In the genomic region with DNA sequence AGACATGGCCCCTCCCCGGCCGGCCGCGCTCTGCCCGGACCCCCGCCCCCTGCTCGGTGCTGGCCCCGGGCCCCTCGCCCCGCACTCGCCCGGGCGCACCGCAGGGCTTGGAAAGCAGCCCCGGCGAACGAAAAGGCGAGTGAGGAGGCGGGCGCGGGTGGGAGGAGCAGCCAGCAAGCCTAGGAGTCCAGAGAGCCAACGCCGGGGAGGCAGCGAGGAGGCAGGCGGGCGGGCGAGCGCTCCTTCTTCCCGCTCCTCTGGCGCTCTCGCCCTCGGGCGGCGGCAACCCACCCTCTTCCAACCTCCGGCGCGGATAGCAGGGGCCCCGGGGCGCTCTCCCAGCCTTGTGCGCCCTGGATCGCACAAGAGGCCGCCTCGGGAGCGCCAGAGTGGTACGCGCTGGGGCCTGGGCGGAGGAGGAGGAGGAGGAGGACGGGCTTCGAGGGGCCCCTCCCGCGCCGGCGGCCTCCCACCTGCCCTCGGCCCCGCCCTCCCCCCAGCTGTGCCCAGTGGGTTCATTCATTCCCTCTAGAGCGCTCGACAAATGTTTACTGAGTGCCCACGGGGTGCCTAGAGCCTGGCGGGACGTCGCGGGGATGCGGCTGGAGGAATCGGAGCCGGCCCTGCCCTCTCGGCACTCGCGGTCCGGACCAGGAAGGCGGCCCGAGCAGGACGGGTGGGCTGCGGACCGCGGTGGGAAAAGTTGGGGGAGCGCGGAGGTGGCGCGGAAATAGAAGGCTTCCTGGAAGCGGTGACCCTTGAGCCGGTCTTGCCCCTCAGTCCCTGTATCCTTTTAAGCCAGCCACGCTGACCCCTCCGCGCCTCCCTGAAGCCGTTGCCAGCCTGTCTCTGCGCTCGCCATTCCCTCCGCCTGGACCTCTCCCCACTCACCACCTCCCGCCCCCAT, we compare ENCODE assay signal across 1 cellular context.
TF ChIP-seq lines count a peak whose summit lies in the region.

A gene (minus strand): TSS at position 391 of the 907 bp plus-strand sequence. CDS start 519 bp downstream, outside the sequence.

TF ChIP-seq in HEK293, 187 proteins besides CTCF, POLR2A, EP300 and RAD21 (continued from another document and continues in another):
- TF ChIP-seq, protein P1, sequence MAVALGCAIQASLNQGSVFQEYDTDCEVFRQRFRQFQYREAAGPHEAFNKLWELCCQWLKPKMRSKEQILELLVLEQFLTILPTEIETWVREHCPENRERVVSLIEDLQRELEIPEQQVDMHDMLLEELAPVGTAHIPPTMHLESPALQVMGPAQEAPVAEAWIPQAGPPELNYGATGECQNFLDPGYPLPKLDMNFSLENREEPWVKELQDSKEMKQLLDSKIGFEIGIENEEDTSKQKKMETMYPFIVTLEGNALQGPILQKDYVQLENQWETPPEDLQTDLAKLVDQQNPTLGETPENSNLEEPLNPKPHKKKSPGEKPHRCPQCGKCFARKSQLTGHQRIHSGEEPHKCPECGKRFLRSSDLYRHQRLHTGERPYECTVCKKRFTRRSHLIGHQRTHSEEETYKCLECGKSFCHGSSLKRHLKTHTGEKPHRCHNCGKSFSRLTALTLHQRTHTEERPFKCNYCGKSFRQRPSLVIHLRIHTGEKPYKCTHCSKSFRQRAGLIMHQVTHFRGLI (tag by site-specific recombination; IDR thresholded peaks at IDR 0.05), result peak; percentile 25; the same call in 1 of the 2 replicates
- TF ChIP-seq ZBTB1 (tag by site-specific recombination; IDR thresholded peaks at IDR 0.05) (0 out of 2 replicates have a peak, but pooled peaks have one; percentile 7), ZNF624 (tag by site-specific recombination; IDR thresholded peaks at IDR 0.05) (no peak), ZNF600 (tag by site-specific recombination; IDR thresholded peaks at IDR 0.05) (peak; percentile 90), RBAK (tag by site-specific recombination; IDR thresholded peaks at IDR 0.05) (no peak), ZNF747 (tag by site-specific recombination; IDR thresholded peaks at IDR 0.05) (no peak), ZNF529 (tag by site-specific recombination; IDR thresholded peaks at IDR 0.05; ENCODE audit: insufficient replicate concordance) (no peak), ZXDB (tag by site-specific recombination; IDR thresholded peaks at IDR 0.05) (peak; percentile 69), KLF8 (tag by site-specific recombination; IDR thresholded peaks at IDR 0.05) (peak; percentile 82; the same call in 1 of the 2 replicates), ZNF561 (tag by site-specific recombination; IDR thresholded peaks at IDR 0.05; ENCODE audit: borderline replicate concordance) (peak; percentile 74), ZNF211 (tag by site-specific recombination; IDR thresholded peaks at IDR 0.05; ENCODE audit: low read depth) (no peak), ZNF24 (tag by site-specific recombination; IDR thresholded peaks at IDR 0.05) (peak; percentile 99), ZNF548 (tag by site-specific recombination; IDR thresholded peaks at IDR 0.05) (no peak), EGR2 (tag by site-specific recombination; IDR thresholded peaks at IDR 0.05; ENCODE audit: low read depth) (peak; percentile 94), ZNF37A (tag by site-specific recombination; IDR thresholded peaks at IDR 0.05) (no peak), ZNF10 (tag by site-specific recombination; IDR thresholded peaks at IDR 0.05) (no peak), ZNF629 (tag by site-specific recombination; IDR thresholded peaks at IDR 0.05) (peak; percentile 28; the same call in 1 of the 2 replicates), ZNF202 (tag by site-specific recombination; IDR thresholded peaks at IDR 0.05; ENCODE audit: borderline replicate concordance) (no peak), ZNF560 (tag by site-specific recombination; IDR thresholded peaks at IDR 0.05; ENCODE audit: borderline replicate concordance) (no peak), OVOL3 (tag by site-specific recombination; IDR thresholded peaks at IDR 0.05) (no peak)
- TF ChIP-seq, protein P2, sequence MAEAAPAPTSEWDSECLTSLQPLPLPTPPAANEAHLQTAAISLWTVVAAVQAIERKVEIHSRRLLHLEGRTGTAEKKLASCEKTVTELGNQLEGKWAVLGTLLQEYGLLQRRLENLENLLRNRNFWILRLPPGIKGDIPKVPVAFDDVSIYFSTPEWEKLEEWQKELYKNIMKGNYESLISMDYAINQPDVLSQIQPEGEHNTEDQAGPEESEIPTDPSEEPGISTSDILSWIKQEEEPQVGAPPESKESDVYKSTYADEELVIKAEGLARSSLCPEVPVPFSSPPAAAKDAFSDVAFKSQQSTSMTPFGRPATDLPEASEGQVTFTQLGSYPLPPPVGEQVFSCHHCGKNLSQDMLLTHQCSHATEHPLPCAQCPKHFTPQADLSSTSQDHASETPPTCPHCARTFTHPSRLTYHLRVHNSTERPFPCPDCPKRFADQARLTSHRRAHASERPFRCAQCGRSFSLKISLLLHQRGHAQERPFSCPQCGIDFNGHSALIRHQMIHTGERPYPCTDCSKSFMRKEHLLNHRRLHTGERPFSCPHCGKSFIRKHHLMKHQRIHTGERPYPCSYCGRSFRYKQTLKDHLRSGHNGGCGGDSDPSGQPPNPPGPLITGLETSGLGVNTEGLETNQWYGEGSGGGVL (tag by site-specific recombination; IDR thresholded peaks at IDR 0.05), result peak; percentile 37; the same call in 1 of the 2 replicates
- TF ChIP-seq, protein P3, sequence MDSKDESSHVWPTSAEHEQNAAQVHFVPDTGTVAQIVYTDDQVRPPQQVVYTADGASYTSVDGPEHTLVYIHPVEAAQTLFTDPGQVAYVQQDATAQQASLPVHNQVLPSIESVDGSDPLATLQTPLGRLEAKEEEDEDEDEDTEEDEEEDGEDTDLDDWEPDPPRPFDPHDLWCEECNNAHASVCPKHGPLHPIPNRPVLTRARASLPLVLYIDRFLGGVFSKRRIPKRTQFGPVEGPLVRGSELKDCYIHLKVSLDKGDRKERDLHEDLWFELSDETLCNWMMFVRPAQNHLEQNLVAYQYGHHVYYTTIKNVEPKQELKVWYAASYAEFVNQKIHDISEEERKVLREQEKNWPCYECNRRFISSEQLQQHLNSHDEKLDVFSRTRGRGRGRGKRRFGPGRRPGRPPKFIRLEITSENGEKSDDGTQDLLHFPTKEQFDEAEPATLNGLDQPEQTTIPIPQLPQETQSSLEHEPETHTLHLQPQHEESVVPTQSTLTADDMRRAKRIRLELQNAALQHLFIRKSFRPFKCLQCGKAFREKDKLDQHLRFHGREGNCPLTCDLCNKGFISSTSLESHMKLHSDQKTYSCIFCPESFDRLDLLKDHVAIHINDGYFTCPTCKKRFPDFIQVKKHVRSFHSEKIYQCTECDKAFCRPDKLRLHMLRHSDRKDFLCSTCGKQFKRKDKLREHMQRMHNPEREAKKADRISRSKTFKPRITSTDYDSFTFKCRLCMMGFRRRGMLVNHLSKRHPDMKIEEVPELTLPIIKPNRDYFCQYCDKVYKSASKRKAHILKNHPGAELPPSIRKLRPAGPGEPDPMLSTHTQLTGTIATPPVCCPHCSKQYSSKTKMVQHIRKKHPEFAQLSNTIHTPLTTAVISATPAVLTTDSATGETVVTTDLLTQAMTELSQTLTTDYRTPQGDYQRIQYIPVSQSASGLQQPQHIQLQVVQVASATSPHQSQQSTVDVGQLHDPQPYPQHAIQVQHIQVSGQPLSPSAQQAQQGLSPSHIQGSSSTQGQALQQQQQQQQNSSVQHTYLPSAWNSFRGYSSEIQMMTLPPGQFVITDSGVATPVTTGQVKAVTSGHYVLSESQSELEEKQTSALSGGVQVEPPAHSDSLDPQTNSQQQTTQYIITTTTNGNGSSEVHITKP (tag by site-specific recombination; IDR thresholded peaks at IDR 0.05), result peak; percentile 98
- TF ChIP-seq, protein P4, sequence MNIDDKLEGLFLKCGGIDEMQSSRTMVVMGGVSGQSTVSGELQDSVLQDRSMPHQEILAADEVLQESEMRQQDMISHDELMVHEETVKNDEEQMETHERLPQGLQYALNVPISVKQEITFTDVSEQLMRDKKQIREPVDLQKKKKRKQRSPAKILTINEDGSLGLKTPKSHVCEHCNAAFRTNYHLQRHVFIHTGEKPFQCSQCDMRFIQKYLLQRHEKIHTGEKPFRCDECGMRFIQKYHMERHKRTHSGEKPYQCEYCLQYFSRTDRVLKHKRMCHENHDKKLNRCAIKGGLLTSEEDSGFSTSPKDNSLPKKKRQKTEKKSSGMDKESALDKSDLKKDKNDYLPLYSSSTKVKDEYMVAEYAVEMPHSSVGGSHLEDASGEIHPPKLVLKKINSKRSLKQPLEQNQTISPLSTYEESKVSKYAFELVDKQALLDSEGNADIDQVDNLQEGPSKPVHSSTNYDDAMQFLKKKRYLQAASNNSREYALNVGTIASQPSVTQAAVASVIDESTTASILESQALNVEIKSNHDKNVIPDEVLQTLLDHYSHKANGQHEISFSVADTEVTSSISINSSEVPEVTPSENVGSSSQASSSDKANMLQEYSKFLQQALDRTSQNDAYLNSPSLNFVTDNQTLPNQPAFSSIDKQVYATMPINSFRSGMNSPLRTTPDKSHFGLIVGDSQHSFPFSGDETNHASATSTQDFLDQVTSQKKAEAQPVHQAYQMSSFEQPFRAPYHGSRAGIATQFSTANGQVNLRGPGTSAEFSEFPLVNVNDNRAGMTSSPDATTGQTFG (tag by site-specific recombination; IDR thresholded peaks at IDR 0.05; ENCODE audit: borderline replicate concordance), result no peak
- TF ChIP-seq, protein P5, sequence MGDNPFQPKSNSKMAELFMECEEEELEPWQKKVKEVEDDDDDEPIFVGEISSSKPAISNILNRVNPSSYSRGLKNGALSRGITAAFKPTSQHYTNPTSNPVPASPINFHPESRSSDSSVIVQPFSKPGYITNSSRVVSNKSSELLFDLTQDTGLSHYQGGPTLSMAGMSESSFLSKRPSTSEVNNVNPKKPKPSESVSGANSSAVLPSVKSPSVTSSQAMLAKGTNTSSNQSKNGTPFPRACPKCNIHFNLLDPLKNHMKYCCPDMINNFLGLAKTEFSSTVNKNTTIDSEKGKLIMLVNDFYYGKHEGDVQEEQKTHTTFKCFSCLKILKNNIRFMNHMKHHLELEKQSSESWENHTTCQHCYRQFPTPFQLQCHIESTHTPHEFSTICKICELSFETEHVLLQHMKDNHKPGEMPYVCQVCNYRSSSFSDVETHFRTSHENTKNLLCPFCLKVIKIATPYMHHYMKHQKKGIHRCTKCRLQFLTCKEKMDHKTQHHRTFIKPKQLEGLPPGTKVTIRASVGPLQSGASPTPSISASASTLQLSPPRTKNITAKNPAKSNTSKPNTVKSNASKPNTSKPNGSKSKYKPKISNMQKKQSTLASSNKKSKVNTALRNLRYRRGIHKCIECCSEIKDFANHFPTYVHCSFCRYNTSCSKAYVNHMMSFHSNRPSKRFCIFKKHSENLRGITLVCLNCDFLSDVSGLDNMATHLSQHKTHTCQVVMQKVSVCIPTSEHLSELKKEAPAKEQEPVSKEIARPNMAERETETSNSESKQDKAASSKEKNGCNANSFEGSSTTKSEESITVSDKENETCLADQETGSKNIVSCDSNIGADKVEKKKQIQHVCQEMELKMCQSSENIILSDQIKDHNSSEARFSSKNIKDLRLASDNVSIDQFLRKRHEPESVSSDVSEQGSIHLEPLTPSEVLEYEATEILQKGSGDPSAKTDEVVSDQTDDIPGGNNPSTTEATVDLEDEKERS (tag by site-specific recombination; IDR thresholded peaks at IDR 0.05), result no peak
- TF ChIP-seq, protein P6, sequence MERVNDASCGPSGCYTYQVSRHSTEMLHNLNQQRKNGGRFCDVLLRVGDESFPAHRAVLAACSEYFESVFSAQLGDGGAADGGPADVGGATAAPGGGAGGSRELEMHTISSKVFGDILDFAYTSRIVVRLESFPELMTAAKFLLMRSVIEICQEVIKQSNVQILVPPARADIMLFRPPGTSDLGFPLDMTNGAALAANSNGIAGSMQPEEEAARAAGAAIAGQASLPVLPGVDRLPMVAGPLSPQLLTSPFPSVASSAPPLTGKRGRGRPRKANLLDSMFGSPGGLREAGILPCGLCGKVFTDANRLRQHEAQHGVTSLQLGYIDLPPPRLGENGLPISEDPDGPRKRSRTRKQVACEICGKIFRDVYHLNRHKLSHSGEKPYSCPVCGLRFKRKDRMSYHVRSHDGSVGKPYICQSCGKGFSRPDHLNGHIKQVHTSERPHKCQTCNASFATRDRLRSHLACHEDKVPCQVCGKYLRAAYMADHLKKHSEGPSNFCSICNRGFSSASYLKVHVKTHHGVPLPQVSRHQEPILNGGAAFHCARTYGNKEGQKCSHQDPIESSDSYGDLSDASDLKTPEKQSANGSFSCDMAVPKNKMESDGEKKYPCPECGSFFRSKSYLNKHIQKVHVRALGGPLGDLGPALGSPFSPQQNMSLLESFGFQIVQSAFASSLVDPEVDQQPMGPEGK (tag by site-specific recombination; IDR thresholded peaks at IDR 0.05), result peak; percentile 91
- TF ChIP-seq, protein P7, sequence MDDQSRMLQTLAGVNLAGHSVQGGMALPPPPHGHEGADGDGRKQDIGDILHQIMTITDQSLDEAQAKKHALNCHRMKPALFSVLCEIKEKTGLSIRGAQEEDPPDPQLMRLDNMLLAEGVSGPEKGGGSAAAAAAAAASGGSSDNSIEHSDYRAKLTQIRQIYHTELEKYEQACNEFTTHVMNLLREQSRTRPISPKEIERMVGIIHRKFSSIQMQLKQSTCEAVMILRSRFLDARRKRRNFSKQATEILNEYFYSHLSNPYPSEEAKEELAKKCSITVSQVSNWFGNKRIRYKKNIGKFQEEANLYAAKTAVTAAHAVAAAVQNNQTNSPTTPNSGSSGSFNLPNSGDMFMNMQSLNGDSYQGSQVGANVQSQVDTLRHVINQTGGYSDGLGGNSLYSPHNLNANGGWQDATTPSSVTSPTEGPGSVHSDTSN (CRISPR knock-in tag; IDR thresholded peaks at IDR 0.05), result peak; percentile 51; the same call in 1 of the 2 replicates
- TF ChIP-seq, protein P8, sequence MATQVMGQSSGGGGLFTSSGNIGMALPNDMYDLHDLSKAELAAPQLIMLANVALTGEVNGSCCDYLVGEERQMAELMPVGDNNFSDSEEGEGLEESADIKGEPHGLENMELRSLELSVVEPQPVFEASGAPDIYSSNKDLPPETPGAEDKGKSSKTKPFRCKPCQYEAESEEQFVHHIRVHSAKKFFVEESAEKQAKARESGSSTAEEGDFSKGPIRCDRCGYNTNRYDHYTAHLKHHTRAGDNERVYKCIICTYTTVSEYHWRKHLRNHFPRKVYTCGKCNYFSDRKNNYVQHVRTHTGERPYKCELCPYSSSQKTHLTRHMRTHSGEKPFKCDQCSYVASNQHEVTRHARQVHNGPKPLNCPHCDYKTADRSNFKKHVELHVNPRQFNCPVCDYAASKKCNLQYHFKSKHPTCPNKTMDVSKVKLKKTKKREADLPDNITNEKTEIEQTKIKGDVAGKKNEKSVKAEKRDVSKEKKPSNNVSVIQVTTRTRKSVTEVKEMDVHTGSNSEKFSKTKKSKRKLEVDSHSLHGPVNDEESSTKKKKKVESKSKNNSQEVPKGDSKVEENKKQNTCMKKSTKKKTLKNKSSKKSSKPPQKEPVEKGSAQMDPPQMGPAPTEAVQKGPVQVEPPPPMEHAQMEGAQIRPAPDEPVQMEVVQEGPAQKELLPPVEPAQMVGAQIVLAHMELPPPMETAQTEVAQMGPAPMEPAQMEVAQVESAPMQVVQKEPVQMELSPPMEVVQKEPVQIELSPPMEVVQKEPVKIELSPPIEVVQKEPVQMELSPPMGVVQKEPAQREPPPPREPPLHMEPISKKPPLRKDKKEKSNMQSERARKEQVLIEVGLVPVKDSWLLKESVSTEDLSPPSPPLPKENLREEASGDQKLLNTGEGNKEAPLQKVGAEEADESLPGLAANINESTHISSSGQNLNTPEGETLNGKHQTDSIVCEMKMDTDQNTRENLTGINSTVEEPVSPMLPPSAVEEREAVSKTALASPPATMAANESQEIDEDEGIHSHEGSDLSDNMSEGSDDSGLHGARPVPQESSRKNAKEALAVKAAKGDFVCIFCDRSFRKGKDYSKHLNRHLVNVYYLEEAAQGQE (tag by site-specific recombination; IDR thresholded peaks at IDR 0.05), result no peak
